1 cellular context compared by ENCODE assay signal in the genomic region with DNA sequence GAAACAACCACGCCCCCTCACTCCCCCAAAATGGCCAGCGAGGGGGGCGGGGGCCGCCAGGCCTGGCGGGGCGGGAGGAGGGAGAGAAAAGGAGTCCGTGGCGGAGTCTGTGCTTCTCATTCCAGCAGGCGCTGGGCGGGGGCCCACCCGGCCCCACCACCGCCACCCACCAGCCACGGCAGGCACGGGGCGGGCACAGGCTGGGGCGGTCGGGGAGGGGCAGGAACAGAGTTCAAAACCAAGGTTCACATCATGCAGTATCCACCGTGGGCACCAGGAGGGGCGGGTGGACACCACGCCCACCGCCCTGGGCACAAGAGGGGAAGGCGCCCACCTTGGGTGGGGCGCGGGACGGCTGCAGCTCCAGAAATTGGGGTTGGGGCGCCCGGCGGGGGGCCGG.
TF ChIP-seq lines count a peak whose summit lies in the region.

No MANE protein-coding gene starts in this region.

TF ChIP-seq in SK-N-SH treated with all-trans-retinoic acid at 6 μM for 48 hours, 23 proteins besides CTCF, POLR2A, EP300 and RAD21 (continued from another document):
- TF ChIP-seq, protein P1, sequence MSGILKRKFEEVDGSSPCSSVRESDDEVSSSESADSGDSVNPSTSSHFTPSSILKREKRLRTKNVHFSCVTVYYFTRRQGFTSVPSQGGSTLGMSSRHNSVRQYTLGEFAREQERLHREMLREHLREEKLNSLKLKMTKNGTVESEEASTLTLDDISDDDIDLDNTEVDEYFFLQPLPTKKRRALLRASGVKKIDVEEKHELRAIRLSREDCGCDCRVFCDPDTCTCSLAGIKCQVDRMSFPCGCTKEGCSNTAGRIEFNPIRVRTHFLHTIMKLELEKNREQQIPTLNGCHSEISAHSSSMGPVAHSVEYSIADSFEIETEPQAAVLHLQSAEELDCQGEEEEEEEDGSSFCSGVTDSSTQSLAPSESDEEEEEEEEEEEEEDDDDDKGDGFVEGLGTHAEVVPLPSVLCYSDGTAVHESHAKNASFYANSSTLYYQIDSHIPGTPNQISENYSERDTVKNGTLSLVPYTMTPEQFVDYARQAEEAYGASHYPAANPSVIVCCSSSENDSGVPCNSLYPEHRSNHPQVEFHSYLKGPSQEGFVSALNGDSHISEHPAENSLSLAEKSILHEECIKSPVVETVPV (CRISPR knock-in tag; IDR thresholded peaks at IDR 0.05): no peak
- TF ChIP-seq ISL1 (CRISPR knock-in tag; IDR thresholded peaks at IDR 0.05): no peak
- TF ChIP-seq, protein P2, sequence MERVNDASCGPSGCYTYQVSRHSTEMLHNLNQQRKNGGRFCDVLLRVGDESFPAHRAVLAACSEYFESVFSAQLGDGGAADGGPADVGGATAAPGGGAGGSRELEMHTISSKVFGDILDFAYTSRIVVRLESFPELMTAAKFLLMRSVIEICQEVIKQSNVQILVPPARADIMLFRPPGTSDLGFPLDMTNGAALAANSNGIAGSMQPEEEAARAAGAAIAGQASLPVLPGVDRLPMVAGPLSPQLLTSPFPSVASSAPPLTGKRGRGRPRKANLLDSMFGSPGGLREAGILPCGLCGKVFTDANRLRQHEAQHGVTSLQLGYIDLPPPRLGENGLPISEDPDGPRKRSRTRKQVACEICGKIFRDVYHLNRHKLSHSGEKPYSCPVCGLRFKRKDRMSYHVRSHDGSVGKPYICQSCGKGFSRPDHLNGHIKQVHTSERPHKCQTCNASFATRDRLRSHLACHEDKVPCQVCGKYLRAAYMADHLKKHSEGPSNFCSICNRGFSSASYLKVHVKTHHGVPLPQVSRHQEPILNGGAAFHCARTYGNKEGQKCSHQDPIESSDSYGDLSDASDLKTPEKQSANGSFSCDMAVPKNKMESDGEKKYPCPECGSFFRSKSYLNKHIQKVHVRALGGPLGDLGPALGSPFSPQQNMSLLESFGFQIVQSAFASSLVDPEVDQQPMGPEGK (CRISPR knock-in tag; IDR thresholded peaks at IDR 0.05; ENCODE audit: borderline replicate concordance): no peak
